ENCODE assay signal across 24 cellular contexts in genomic region chr12:79337891-79338290, GRCh38.
"Had no signal": no experiment of that assay in that cellular context is flagged by ENCODE, and none has a peak within 500 bp of the region (broad histone marks: within the 10 kb centered on the region; RNA-seq: fewer than 3 reads in every experiment).

No MANE protein-coding gene starts in this region.

- DNase-seq: natural killer cell; occipital lobe; ovary; posterior cingulate gyrus; psoas muscle; right cardiac atrium; right lobe of liver; sigmoid colon; small intestine; stimulated activated CD4-positive, alpha-beta T cell treated with anti-CD3 and anti-CD28 coated beads, Interleukin-15, amount 100 ng/mL, for 24 hours; stimulated activated CD4-positive, alpha-beta T cell treated with anti-CD3 and anti-CD28 coated beads, Interleukin-2, amount 100 ng/mL, for 24 hours; stimulated activated CD4-positive, alpha-beta T cell treated with anti-CD3 and anti-CD28 coated beads, Interleukin-2, amount 100 ng/mL, for 48 hours; stimulated activated CD4-positive, alpha-beta T cell treated with anti-CD3 and anti-CD28 coated beads, Interleukin-4, amount 100 ng/mL, for 24 hours; stimulated activated naive B cell treated with anti-CD40 and anti-IgM and Interleukin-4, amounts not matched to agents 10 μg/mL and 1 μg/mL and 100 μg/mL, for 72 hours; stimulated activated naive CD4-positive, alpha-beta T cell treated with Interleukin-2 at 50 U/mL for 16 hours; stomach; thyroid gland; trophoblast cell; upper lobe of right lung; uterus had no signal

- H3K9me3 ChIP-seq: ovary, psoas muscle, right lobe of liver, stomach, thoracic aorta, thyroid gland, tibial nerve, upper lobe of right lung, uterus had no signal

- H3K36me3 ChIP-seq: neural progenitor cell, ovary, right lobe of liver, sigmoid colon, stomach, thoracic aorta, thyroid gland, tibial nerve, upper lobe of right lung, uterus had no signal

- FAIRE-seq: small intestine had no signal

- H3K4me1 ChIP-seq: neural progenitor cell, parathyroid adenoma, psoas muscle, right lobe of liver, sigmoid colon, stomach, thyroid gland, tibial nerve, upper lobe of right lung, uterus had no signal

- H3K27ac ChIP-seq: neural progenitor cell, ovary, parathyroid adenoma, psoas muscle, right lobe of liver, sigmoid colon, stomach, thoracic aorta, thyroid gland, tibial nerve, upper lobe of right lung, uterus had no signal

- H3K4me3 ChIP-seq: neural progenitor cell, ovary, psoas muscle, right lobe of liver, sigmoid colon, stomach, thoracic aorta, thyroid gland, tibial nerve, upper lobe of right lung, uterus had no signal

- H3K27me3 ChIP-seq: neural progenitor cell, ovary, right lobe of liver, sigmoid colon, stomach, thyroid gland, tibial nerve, upper lobe of right lung, uterus had no signal
